8 cellular contexts compared by ENCODE assay signal in genomic region chr10:49948142-49948541, GRCh38.
DNase-seq lines count a peak whose midpoint lies in the region; ATAC-seq, FAIRE-seq and TF ChIP-seq lines count a peak whose summit lies in the region.
"Not testable (repeated sequence)": the region's sequence is repeated elsewhere in the genome, so short reads cannot be mapped to it uniquely, and the experiment has no call there.

No MANE protein-coding gene starts in this region.

- H3K4me2 ChIP-seq in MM.1S (ENCODE audit: low read depth, low read length): not testable (repeated sequence)

- not testable (repeated sequence) for H3K9ac ChIP-seq in MM.1S (ENCODE audit: low read length)

- peaks cover 57% of the 10 kb centered on the region for H3K36me3 Mint-ChIP-seq in stimulated activated effector memory CD8-positive, alpha-beta T cell treated with anti-CD3 and anti-CD28 coated beads, Interleukin-12 subunit alpha, Interleukin-12 subunit beta, amount 100 ng/mL, for 72 hours

- not testable (repeated sequence) for TF ChIP-seq CTCF in MM.1S (IDR thresholded peaks at IDR 0.05; ENCODE audit: low read length)

- not testable (repeated sequence) for H4K20me1 ChIP-seq in MM.1S (ENCODE audit: insufficient read depth, low read length)

- not testable (repeated sequence) for H3K27ac Mint-ChIP-seq in stimulated activated effector memory CD8-positive, alpha-beta T cell treated with anti-CD3 and anti-CD28 coated beads, Interleukin-12 subunit alpha, Interleukin-12 subunit beta, amount 100 ng/mL, for 72 hours

- H3K4me1 Mint-ChIP-seq in stimulated activated effector memory CD8-positive, alpha-beta T cell treated with anti-CD3 and anti-CD28 coated beads, Interleukin-12 subunit alpha, Interleukin-12 subunit beta, amount 100 ng/mL, for 72 hours: not testable (repeated sequence)

- peak; percentile 50 for FAIRE-seq in GM18507 (lab: Jason Lieb, UNC)

- not testable (repeated sequence) for H3K4me3 ChIP-seq in MM.1S (ENCODE audit: low read length)

- H3K27me3 ChIP-seq in MM.1S (replicated peaks; ENCODE audit: insufficient read depth, low read length): not testable (repeated sequence)

- not testable (repeated sequence) for H3K4me3 Mint-ChIP-seq in stimulated activated effector memory CD8-positive, alpha-beta T cell treated with anti-CD3 and anti-CD28 coated beads, Interleukin-12 subunit alpha, Interleukin-12 subunit beta, amount 100 ng/mL, for 72 hours

- H3K9me3 ChIP-seq in MM.1S (replicated peaks; ENCODE audit: insufficient read depth, low read length): not testable (repeated sequence)

- not testable (repeated sequence) for DNase-seq in GM18507 (ENCODE audit: extremely low spot score, insufficient read length, low read depth); MM.1S; stimulated activated effector memory CD8-positive, alpha-beta T cell treated with anti-CD3 and anti-CD28 coated beads, Interleukin-12 subunit alpha, Interleukin-12 subunit beta, amount 100 ng/mL, for 72 hours (ENCODE audit: low spot score in 2 of 2)

- not testable (repeated sequence) for H3K9me2 ChIP-seq in MM.1S (replicated peaks; ENCODE audit: insufficient read depth, low read length)

- not testable (repeated sequence) for H3K9me3 Mint-ChIP-seq in stimulated activated effector memory CD8-positive, alpha-beta T cell treated with anti-CD3 and anti-CD28 coated beads, Interleukin-12 subunit alpha, Interleukin-12 subunit beta, amount 100 ng/mL, for 72 hours

- H3K27ac ChIP-seq in MM.1S (ENCODE audit: low read length): peak overlapping the region; percentile 55; the same call in 1 of the 2 replicates

- H3K79me2 ChIP-seq in MM.1S (ENCODE audit: low read length): peaks cover 44% of the 10 kb centered on the region

- H3K4me1 ChIP-seq in MM.1S (ENCODE audit: low read length): not testable (repeated sequence)

- H2AFZ ChIP-seq in MM.1S (ENCODE audit: low read length): not testable (repeated sequence)

- H3F3A ChIP-seq in MM.1S (ENCODE audit: insufficient read depth, low read length): not testable (repeated sequence)

- not testable (repeated sequence) for H3K36me3 ChIP-seq in MM.1S (replicated peaks; ENCODE audit: insufficient read depth, low read length)

- peak; percentile 77 for ATAC-seq in GM19025 (IDR thresholded peaks at IDR 0.05; ENCODE audit: low read depth, unreplicated experiment)
- ATAC-seq in GM21447 (IDR thresholded peaks at IDR 0.05; ENCODE audit: unreplicated experiment): peak; percentile 83
- peak; percentile 92 for ATAC-seq in HG02610 (IDR thresholded peaks at IDR 0.05; ENCODE audit: unreplicated experiment)
- ATAC-seq in HG02973 (IDR thresholded peaks at IDR 0.05; ENCODE audit: unreplicated experiment): peak; percentile 74
- ATAC-seq in HG03196 (IDR thresholded peaks at IDR 0.05; ENCODE audit: unreplicated experiment): peak; percentile 50
- peak; percentile 74 for ATAC-seq in stimulated activated effector memory CD8-positive, alpha-beta T cell treated with anti-CD3 and anti-CD28 coated beads, Interleukin-12 subunit alpha, Interleukin-12 subunit beta, amount 100 ng/mL, for 72 hours
